In the genomic region with DNA sequence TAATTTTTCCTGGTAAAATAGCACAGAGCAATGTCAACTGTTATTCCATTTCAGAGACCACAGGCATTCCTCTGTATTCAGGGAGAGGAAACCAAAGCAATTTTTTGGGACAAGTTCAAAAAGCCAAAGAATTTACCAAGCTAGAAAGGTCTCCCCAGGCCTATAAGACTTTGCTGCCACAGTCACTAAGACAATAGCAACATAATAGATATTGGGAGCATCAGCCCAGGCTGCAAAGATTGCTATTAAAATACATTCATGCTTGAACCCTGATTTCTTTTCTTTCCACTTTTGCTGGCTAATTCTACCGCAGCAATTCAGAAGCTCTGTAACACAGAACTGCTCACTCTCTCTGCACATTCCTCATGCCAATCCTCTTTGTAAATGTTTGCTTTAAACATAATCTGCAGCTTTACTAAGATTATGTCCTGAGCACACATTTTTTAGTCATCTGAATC, we compare ENCODE assay signal across 9 cellular contexts.
DNase-seq lines count a peak whose midpoint lies in the region; ATAC-seq and TF ChIP-seq lines count a peak whose summit lies in the region.
"Had no signal": no experiment of that assay in that cellular context is flagged by ENCODE, and none has a peak within 500 bp of the region (broad histone marks: within the 10 kb centered on the region; RNA-seq: fewer than 3 reads in every experiment).

No MANE protein-coding gene starts in this region.

- intact Hi-C loops in OCI-LY7 (cut with micrococcal nuclease; ENCODE audit: unreplicated experiment): loop anchor here (2.0 kb wide), 1 partner anchor 53 kb away; no protein-coding TSS in a partner anchor

- BruUV-seq in OCI-LY7 (replicated peaks; lab: Mats Ljungman, UMichigan): no TSS peak

- no peaks in the 10 kb centered on the region for H3K9me2 ChIP-seq in OCI-LY7 (ENCODE audit: insufficient read depth, low read length)

- no peak overlapping the region for H2AFZ ChIP-seq in OCI-LY7 (ENCODE audit: low read length)

- ATAC-seq in GM19397 (IDR thresholded peaks at IDR 0.05; ENCODE audit: unreplicated experiment): no peak

- H3K36me3 ChIP-seq in OCI-LY7 (ENCODE audit: insufficient read depth, low read length): no peaks in the 10 kb centered on the region

- no peaks in the 10 kb centered on the region for H3K9me3 ChIP-seq in OCI-LY7 (ENCODE audit: low read length)

- POLR2A ChIA-PET in OCI-LY7 (lab: Charles Lee): interaction anchor here (1.0 kb wide), 1 partner anchor 104 kb away, joined by 3 read pairs; no protein-coding TSS in a partner anchor

- H3K4me2 ChIP-seq in OCI-LY7 (ENCODE audit: low read length): no peak overlapping the region

- H3K4me3 ChIP-seq in OCI-LY7 (ENCODE audit: low read depth, low read length, poor library complexity, severe bottlenecking): no peak overlapping the region

- no peaks in the 10 kb centered on the region for H4K20me1 ChIP-seq in OCI-LY7 (ENCODE audit: insufficient read depth, low read length)

- CTCF ChIA-PET in OCI-LY7 (lab: Charles Lee; ENCODE audit: unreplicated experiment): no interaction called here

- no peak for TF ChIP-seq CTCF in OCI-LY7 (conservative IDR thresholded peaks at IDR 0.05; ENCODE audit: low read length)

- DNase-seq in HS-27A (ENCODE audit: low read depth) (peak; percentile 69), astrocyte of the hippocampus (ENCODE audit: low read depth, low spot score) (peak; percentile 90), kidney tubule cell (ENCODE audit: low spot score) (peak; percentile 25), OCI-LY7 (ENCODE audit: low spot score) (no peak), glomerular visceral epithelial cell (ENCODE audit: extremely low spot score) (no peak), SW480 (ENCODE audit: low spot score) (no peak)
- DNase-seq: MM.1S had no signal

- H3K27ac ChIP-seq in temporal lobe (ENCODE audit: low read depth, low read length) (peak overlapping the region; percentile 84), OCI-LY7 (ENCODE audit: low read depth, low read length, poor library complexity, severe bottlenecking) (no peak overlapping the region)

- H3K79me2 ChIP-seq in OCI-LY7 (ENCODE audit: insufficient read depth, low read depth, low read length): no peaks in the 10 kb centered on the region

- peaks cover 42% of the 10 kb centered on the region for H3K4me1 ChIP-seq in OCI-LY7 (ENCODE audit: insufficient read depth, low read length, poor library complexity, severe bottlenecking)

Comparison
In these comparisons a context has a peak if more than half of its experiments do, and no peak if none do; other contexts are left out.
1. DNase-seq: peak in HS-27A (single experiment), astrocyte of the hippocampus (single experiment) and kidney tubule cell (single experiment); none in OCI-LY7 (single experiment), glomerular visceral epithelial cell (single experiment) and SW480 (single experiment).